ENCODE assay signal across 8 cellular contexts in the genomic region with DNA sequence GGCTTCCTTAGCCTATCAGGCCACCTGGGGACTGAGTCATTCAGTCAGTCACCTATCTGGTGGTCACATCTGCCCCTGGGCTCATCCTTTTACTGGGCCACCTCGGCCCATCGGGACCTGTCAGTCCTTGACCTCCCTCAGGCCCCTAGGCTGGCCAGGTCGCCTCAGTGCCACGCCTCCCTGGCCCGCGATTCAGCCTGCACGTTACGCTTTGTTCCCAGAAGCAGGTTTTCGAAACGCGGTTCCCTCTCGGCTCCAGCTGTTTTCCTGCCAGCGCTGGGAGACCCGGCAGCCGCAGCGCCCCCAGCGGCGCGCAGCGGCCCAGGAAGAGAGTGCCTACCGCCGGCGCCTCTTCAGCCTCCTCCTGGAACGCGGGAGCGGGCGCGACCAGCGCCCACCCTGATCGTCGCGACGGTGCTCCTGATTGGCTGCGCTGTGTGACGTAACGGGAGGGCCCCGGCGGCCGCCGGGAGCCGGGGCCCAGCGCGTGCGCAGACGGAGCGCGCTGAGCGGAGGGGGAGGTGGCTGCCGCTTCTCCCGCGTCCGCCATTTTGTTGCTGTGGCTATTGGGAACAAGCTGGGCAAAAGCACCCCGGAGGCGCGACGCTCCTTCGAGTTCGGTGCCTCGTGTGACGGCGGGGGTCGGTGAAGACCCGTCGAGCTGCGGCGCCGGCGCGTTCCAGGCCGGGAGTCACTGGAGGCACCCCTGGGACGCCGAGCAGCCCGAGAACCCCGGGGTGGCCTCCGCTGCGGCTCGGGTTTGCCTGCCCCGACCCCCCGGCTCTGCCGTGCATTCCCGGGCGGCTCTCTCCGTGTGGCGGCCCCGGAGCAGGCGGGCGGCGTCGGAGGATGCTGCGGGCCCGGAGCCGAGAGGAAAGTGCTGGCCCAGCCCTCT.
DNase-seq lines count a peak whose midpoint lies in the region; ATAC-seq lines count a peak whose summit lies in the region.

A gene with protein sequence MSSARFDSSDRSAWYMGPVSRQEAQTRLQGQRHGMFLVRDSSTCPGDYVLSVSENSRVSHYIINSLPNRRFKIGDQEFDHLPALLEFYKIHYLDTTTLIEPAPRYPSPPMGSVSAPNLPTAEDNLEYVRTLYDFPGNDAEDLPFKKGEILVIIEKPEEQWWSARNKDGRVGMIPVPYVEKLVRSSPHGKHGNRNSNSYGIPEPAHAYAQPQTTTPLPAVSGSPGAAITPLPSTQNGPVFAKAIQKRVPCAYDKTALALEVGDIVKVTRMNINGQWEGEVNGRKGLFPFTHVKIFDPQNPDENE (plus strand): TSS at position 492 of the 895 bp plus-strand sequence. CDS start 528 bp downstream, outside the sequence.

- no peaks in the 10 kb centered on the region for H3K9me3 Mint-ChIP-seq in memory B cell

- peak within 1 kb of the TSS; percentile 80 for H3K27ac Mint-ChIP-seq in memory B cell

- DNase-seq in COLO829 (ENCODE audit: low spot score) (peak; percentile 100), HS-5 (ENCODE audit: low read depth) (peak; percentile 93), NK-92 (lab: John Stamatoyannopoulos, UW; ENCODE audit: unreplicated experiment) (peak; percentile 66), memory B cell (ENCODE audit: low spot score in 2 of 2) (peak; percentile 84 to 92)
- DNase-seq in activated CD8-positive, alpha-beta memory T cell treated with anti-CD3 and anti-CD28 coated beads for 24 hours, result peak; percentile 95
- DNase-seq in effector memory CD4-positive, alpha-beta T cell, result peak; percentile 93 to 95 (median 93)
- DNase-seq in stimulated activated CD8-positive, alpha-beta memory T cell treated with anti-CD3 and anti-CD28 coated beads, Interleukin-12 subunit alpha, Interleukin-12 subunit beta, amount 100 ng/mL, for 24 hours (ENCODE audit: extremely low read depth), result peak; percentile 88

- H3K4me1 ChIP-seq in effector memory CD4-positive, alpha-beta T cell (ENCODE audit: control insufficient read depth, insufficient read depth, low read length, poor library complexity, severe bottlenecking), result peaks cover 10% of the 10 kb centered on the region

- H3K9me3 ChIP-seq in effector memory CD4-positive, alpha-beta T cell (ENCODE audit: control insufficient read depth, low read length), result no peaks in the 10 kb centered on the region

- peak within 1 kb of the TSS; percentile 87 for H3K4me3 ChIP-seq in effector memory CD4-positive, alpha-beta T cell (ENCODE audit: insufficient read depth, low read depth, low read length, poor library complexity, severe bottlenecking)

- H3K4me1 Mint-ChIP-seq in memory B cell, result peaks cover 23% of the 10 kb centered on the region

- no peaks in the 10 kb centered on the region for H3K27me3 Mint-ChIP-seq in memory B cell

- H3K27ac ChIP-seq in effector memory CD4-positive, alpha-beta T cell (ENCODE audit: insufficient read depth, low read length, poor library complexity, severe bottlenecking), result peak within 1 kb of the TSS; percentile 87

- ATAC-seq in GM19468 (IDR thresholded peaks at IDR 0.05; ENCODE audit: extremely low read depth, unreplicated experiment) (peak; percentile 81), memory B cell (ENCODE audit: low read depth) (peak; percentile 96)

- H3K36me3 ChIP-seq in effector memory CD4-positive, alpha-beta T cell (ENCODE audit: control insufficient read depth, insufficient read depth, low read length), result no peaks in the 10 kb centered on the region

- H3K4me3 Mint-ChIP-seq in memory B cell, result peak within 1 kb of the TSS; percentile 95

- H3K36me3 Mint-ChIP-seq in memory B cell, result peaks cover 2% of the 10 kb centered on the region

- H3K27me3 ChIP-seq in effector memory CD4-positive, alpha-beta T cell (replicated peaks; ENCODE audit: control insufficient read depth, insufficient read depth, low read length, poor library complexity, severe bottlenecking), result no peaks in the 10 kb centered on the region

Comparison
In these comparisons a context has a peak if more than half of its experiments do, and no peak if none do; other contexts are left out.
1. Peak in every context shown above with its lines: DNase-seq, ATAC-seq, H3K4me3 ChIP-seq and H3K27ac ChIP-seq.